In the genomic region with DNA sequence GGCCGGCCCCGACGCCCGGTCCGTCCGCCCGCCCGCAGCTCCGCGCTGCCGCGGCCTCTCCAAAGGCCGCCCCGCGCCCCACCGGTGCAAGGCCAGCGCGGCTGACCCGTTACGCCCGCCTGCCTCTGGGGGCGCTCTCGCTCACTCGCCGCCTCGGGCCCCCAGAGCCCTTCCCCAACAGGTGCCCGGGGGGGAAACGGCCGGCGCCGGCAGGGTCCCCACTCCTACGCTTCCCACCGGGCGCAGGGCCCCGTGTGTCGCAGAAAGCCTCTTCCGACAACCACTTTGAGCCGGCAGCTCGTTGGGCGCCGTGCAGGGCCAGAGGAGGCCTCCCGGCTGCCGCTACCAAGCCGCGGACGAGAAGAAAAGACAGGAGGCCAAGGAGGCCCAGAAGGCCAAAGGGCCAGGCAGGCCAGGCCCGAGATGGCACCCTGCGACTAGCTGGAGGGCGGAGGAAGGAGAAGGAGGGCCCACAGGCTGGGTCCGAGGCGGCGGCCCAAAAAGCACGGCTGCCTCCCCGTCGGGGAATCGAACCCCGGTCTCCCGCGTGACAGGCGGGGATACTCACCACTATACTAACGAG, we compare ENCODE assay signal across 8 cellular contexts.
DNase-seq lines count a peak whose midpoint lies in the region; ATAC-seq and TF ChIP-seq lines count a peak whose summit lies in the region.

No MANE protein-coding gene starts in this region.

- DNase-seq in HL-60 (ENCODE audit: low read depth in 1 of 2, low spot score in 1 of 2) (peak; percentile 64 to 65), epithelial cell of proximal tubule (ENCODE audit: low read depth) (no peak), natural killer cell (peak; percentile 65), tibial artery (no peak), DMS53 treated with DMSO at 0.1 percent for 48 hours (lab: John Stamatoyannopoulos, UW; ENCODE audit: unreplicated experiment) (no peak), NCI-H510A treated with DMSO at 0.1 percent for 48 hours (lab: John Stamatoyannopoulos, UW) (no peak)
- DNase-seq in activated CD4-positive, alpha-beta T cell treated with anti-CD3 and anti-CD28 coated beads, Interleukin-2, amount 50 U/mL, for 4 hours: peak; percentile 35 to 38

- peak overlapping the region; percentile 53 for H3K4me3 ChIP-seq in HL-60 (replicated peaks; ENCODE audit: insufficient read depth, low read length)
- peak overlapping the region; percentile 58 for H3K4me3 ChIP-seq in epithelial cell of proximal tubule (ENCODE audit: low read depth, low read length)
- H3K4me3 ChIP-seq in tibial artery: peak overlapping the region; percentile 49 to 54

- TF ChIP-seq CTCF in HL-60 (IDR thresholded peaks at IDR 0.05; ENCODE audit: insufficient read depth, low read length) (peak; percentile 45), epithelial cell of proximal tubule (conservative IDR thresholded peaks at IDR 0.05; ENCODE audit: low read depth, low read length) (peak; percentile 60), natural killer cell (IDR thresholded peaks at IDR 0.05) (peak; percentile 45), tibial artery (IDR thresholded peaks at IDR 0.05) (peak; percentile 28 to 37)

- peak overlapping the region; percentile 84 for H3K27ac ChIP-seq in HL-60 (replicated peaks)
- no peak overlapping the region for H3K27ac ChIP-seq in tibial artery

- H3K4me1 ChIP-seq in ES-I3 (ENCODE audit: insufficient read depth, low read length) (no peaks in the 10 kb centered on the region), tibial artery (peaks cover 0 to 10% (median 4%) of the 10 kb centered on the region in 4 donors)

- H3K27me3 Mint-ChIP-seq in natural killer cell (ENCODE audit: low read depth in 2 of 2): peaks cover 23 to 28% of the 10 kb centered on the region in 2 donors

- H3K9ac ChIP-seq in ES-I3 (ENCODE audit: low read depth, low read length): peak overlapping the region; percentile 80

- peaks cover 0 to 11% of the 10 kb centered on the region in 2 donors for H3K4me1 Mint-ChIP-seq in natural killer cell

- peak overlapping the region in 1 of 2 donors; percentile 60 for H3K27ac Mint-ChIP-seq in natural killer cell

- no peaks in the 10 kb centered on the region for H3K9me3 Mint-ChIP-seq in natural killer cell

- intact Hi-C loops in natural killer cell (cut with micrococcal nuclease): no loop called here
- intact Hi-C loops in tibial artery (cut with DNase I; ENCODE audit: low total_unique reads): no loop called here

- peak; percentile 47 to 81 (median 78) for ATAC-seq in natural killer cell

- H3K9me3 ChIP-seq in ES-I3 (ENCODE audit: control insufficient read depth, insufficient read depth, low read length) (no peaks in the 10 kb centered on the region), tibial artery (peaks cover 0 to 4% (median 0%) of the 10 kb centered on the region in 3 donors)

- H3K4me3 Mint-ChIP-seq in natural killer cell: peak overlapping the region; percentile 91

- no peaks in the 10 kb centered on the region for H3K36me3 Mint-ChIP-seq in natural killer cell

- H3K36me3 ChIP-seq in ES-I3 (ENCODE audit: insufficient read depth, low read length) (no peaks in the 10 kb centered on the region), tibial artery (no peaks in the 10 kb centered on the region)

- H3K27me3 ChIP-seq in HL-60 (ENCODE audit: insufficient read depth, poor library complexity, severe bottlenecking) (no peaks in the 10 kb centered on the region), tibial artery (peaks cover 0 to 54% of the 10 kb centered on the region in 2 donors)

Comparison
In these comparisons a context has a peak if more than half of its experiments do, and no peak if none do; other contexts are left out.
1. DNase-seq: peak in HL-60 (2 of 2), activated CD4-positive, alpha-beta T cell treated with anti-CD3 and anti-CD28 coated beads, Interleukin-2, amount 50 U/mL, for 4 hours (2 of 2) and natural killer cell (single experiment); none in epithelial cell of proximal tubule (single experiment), tibial artery (0 of 2), DMS53 treated with DMSO at 0.1 percent for 48 hours (single experiment) and NCI-H510A treated with DMSO at 0.1 percent for 48 hours (single experiment).
2. Peak in every context shown above with its lines, with median percentiles within 50 percentile points of each other: H3K4me3 ChIP-seq and CTCF ChIP-seq.